In genomic region chr7:30166155-30166840, GRCh38 we compare ENCODE assay signal across 11 cellular contexts. TPM values are rescaled to one million over a fixed set of nuclear protein-coding genes. Genes with fewer than 3 reads are reported as not detected.
DNase-seq lines count a peak whose midpoint lies in the region; ATAC-seq and TF ChIP-seq lines count a peak whose summit lies in the region.
"Had no signal": no experiment of that assay in that cellular context is flagged by ENCODE, and none has a peak within 500 bp of the region (broad histone marks: within the 10 kb centered on the region; RNA-seq: fewer than 3 reads in every experiment).

No MANE protein-coding gene starts in this region.

- H3K4me3 ChIP-seq in mammary epithelial cell (replicated peaks in 1 of 3; ENCODE audit: insufficient read depth in 1 of 3, low read depth in 2 of 3, low read length in 3 of 3): no peak overlapping the region
- H3K4me3 ChIP-seq in neural progenitor cell: no peak overlapping the region
- H3K4me3 ChIP-seq: ascending aorta, MG63 had no signal

- no peaks in the 10 kb centered on the region for H3K9me3 Mint-ChIP-seq in neural progenitor cell

- H2AFZ ChIP-seq in mammary epithelial cell (ENCODE audit: low read depth, low read length) (peak overlapping the region; percentile 31), neural progenitor cell (replicated peaks) (no peak overlapping the region)

- dilution Hi-C loops in mammary epithelial cell (cut with HindIII; ENCODE audit: low sequenced_read_pairs): no loop called here

- no peaks in the 10 kb centered on the region for H3K9me3 ChIP-seq in mammary epithelial cell (replicated peaks; ENCODE audit: insufficient read depth, low read length)
- H3K9me3 ChIP-seq in neural progenitor cell (ENCODE audit: low read depth): no peaks in the 10 kb centered on the region
- H3K9me3 ChIP-seq: ascending aorta, MG63 had no signal

- H3K36me3 Mint-ChIP-seq in neural progenitor cell: peaks cover 2% of the 10 kb centered on the region

- H3K27ac ChIP-seq in mammary epithelial cell (ENCODE audit: insufficient read depth, low read depth, low read length) (peak overlapping the region; percentile 63), neural progenitor cell (no peak overlapping the region)
- H3K27ac ChIP-seq: ascending aorta had no signal

- BruUV-seq in mammary epithelial cell (replicated peaks; lab: Mats Ljungman, UMichigan): no TSS peak

- H3K4me1 ChIP-seq in mammary epithelial cell (ENCODE audit: insufficient read depth, low read length): peaks cover 75% of the 10 kb centered on the region
- H3K4me1 ChIP-seq in neural progenitor cell: peaks cover 41% of the 10 kb centered on the region

- CTCF ChIA-PET in mammary epithelial cell (lab: Charles Lee; ENCODE audit: low non-redundant PET): interaction anchor here (0.5 kb wide), 1 partner anchor 118 kb away, joined by 3 read pairs; no protein-coding TSS in a partner anchor

- WGBS in mammary epithelial cell (ENCODE audit: low coverage, missing lambda C conversion rate): 42% methylated on average over 10 of the region's 12 CpGs

- H4K20me1 ChIP-seq in mammary epithelial cell (ENCODE audit: insufficient read depth, low read length) (no peaks in the 10 kb centered on the region), neural progenitor cell (ENCODE audit: low read depth) (peaks cover 9% of the 10 kb centered on the region)

- H3F3A ChIP-seq in neural progenitor cell (ENCODE audit: low read depth): peaks cover 30% of the 10 kb centered on the region

- no peak for ATAC-seq in GM19328 (IDR thresholded peaks at IDR 0.05; ENCODE audit: unreplicated experiment)

- H3K4me3 Mint-ChIP-seq in neural progenitor cell: peak overlapping the region; percentile 38
- H3K4me3 Mint-ChIP-seq: B cell had no signal

- H3K79me2 ChIP-seq in mammary epithelial cell (ENCODE audit: insufficient read depth, low read length) (no peaks in the 10 kb centered on the region), neural progenitor cell (ENCODE audit: low read depth) (no peaks in the 10 kb centered on the region)

- in situ Hi-C loops in mammary epithelial cell (cut with MboI; ENCODE audit: low sequenced_read_pairs in 2 of 2): loop anchor here (5.0 to 10.0 kb wide), 2 partner anchors 246 to 399 kb away; no protein-coding TSS in a partner anchor

- H3K27me3 Mint-ChIP-seq in neural progenitor cell (ENCODE audit: insufficient read depth, low read depth): peaks cover 15% of the 10 kb centered on the region
- H3K27me3 Mint-ChIP-seq: B cell had no signal

- intact Hi-C loops in mammary epithelial cell (cut with micrococcal nuclease) (loop anchor here (5.0 kb wide), 1 partner anchor 336 kb away; the partner anchor contains the start of gene GGCT), posterior cingulate gyrus (cut with DNase I) (no loop called here)

- H3K27ac Mint-ChIP-seq in neural progenitor cell: peak overlapping the region; percentile 39

- H3K36me3 ChIP-seq in mammary epithelial cell (ENCODE audit: insufficient read depth, low read length) (no peaks in the 10 kb centered on the region), neural progenitor cell (no peaks in the 10 kb centered on the region)
- H3K36me3 ChIP-seq: MG63 had no signal

- H3K27me3 ChIP-seq in mammary epithelial cell (ENCODE audit: insufficient read depth, low read length): no peaks in the 10 kb centered on the region
- H3K27me3 ChIP-seq in neural progenitor cell: no peaks in the 10 kb centered on the region
- H3K27me3 ChIP-seq: ascending aorta, MG63 had no signal

- peak in 1 of 2 donors; percentile 6 for TF ChIP-seq CTCF in mammary epithelial cell (conservative IDR thresholded peaks at IDR 0.05 in 1 of 2, IDR thresholded peaks at IDR 0.05 in 1 of 2; ENCODE audit: extremely low read depth in 1 of 2, insufficient read depth in 1 of 2, low read depth in 1 of 2, low read length in 2 of 2)
- TF ChIP-seq CTCF in neural progenitor cell (IDR thresholded peaks at IDR 0.05): no peak

- H3K4me2 ChIP-seq in mammary epithelial cell (ENCODE audit: insufficient read depth, low read depth, low read length): peak overlapping the region; percentile 35
- H3K4me2 ChIP-seq in neural progenitor cell: no peak overlapping the region

- peaks cover 86% of the 10 kb centered on the region for H3K4me1 Mint-ChIP-seq in neural progenitor cell

- DNase-seq in DMS79 treated with DMSO at 0.1 percent for 48 hours (lab: John Stamatoyannopoulos, UW): peak; percentile 96
- peak; percentile 35 for DNase-seq in NCI-H1436 (lab: John Stamatoyannopoulos, UW)
- peak; percentile 86 for DNase-seq in mammary epithelial cell
- DNase-seq in neural progenitor cell (ENCODE audit: low spot score): no peak
- no peak for DNase-seq in posterior cingulate gyrus
- no peak for DNase-seq in RPMI8226
- DNase-seq in NCI-H1694 treated with DMSO at 0.1 percent for 48 hours (lab: John Stamatoyannopoulos, UW): no peak
- DNase-seq: MG63 had no signal

- H3K9ac ChIP-seq in mammary epithelial cell (ENCODE audit: insufficient read depth, low read length) (peak overlapping the region; percentile 38), neural progenitor cell (no peak overlapping the region)

RNA-seq across cellular contexts. Expression of gene MTURN, which starts 31.5 kb away (rescaled TPM):
- total RNA-seq in mammary epithelial cell (10 to 100 TPM in 1 of 2 donors, 1 to 10 TPM in 1; 9.7 to 15.5 TPM), neural progenitor cell (ENCODE audit: low replicate concordance) (12.6 and 18.0 TPM in 2 replicates)
- polyA plus RNA-seq in mammary epithelial cell: 5.2 TPM
- polyA minus RNA-seq in mammary epithelial cell: 7.6 TPM

Comparison
In these comparisons a context has a peak if more than half of its experiments do, and no peak if none do; other contexts are left out.
1. DNase-seq: peak in DMS79 treated with DMSO at 0.1 percent for 48 hours (single experiment), NCI-H1436 (single experiment) and mammary epithelial cell (single experiment); none in neural progenitor cell (single experiment), posterior cingulate gyrus (0 of 10), RPMI8226 (single experiment) and NCI-H1694 treated with DMSO at 0.1 percent for 48 hours (single experiment).